1 cellular context compared by ENCODE assay signal in the genomic region with DNA sequence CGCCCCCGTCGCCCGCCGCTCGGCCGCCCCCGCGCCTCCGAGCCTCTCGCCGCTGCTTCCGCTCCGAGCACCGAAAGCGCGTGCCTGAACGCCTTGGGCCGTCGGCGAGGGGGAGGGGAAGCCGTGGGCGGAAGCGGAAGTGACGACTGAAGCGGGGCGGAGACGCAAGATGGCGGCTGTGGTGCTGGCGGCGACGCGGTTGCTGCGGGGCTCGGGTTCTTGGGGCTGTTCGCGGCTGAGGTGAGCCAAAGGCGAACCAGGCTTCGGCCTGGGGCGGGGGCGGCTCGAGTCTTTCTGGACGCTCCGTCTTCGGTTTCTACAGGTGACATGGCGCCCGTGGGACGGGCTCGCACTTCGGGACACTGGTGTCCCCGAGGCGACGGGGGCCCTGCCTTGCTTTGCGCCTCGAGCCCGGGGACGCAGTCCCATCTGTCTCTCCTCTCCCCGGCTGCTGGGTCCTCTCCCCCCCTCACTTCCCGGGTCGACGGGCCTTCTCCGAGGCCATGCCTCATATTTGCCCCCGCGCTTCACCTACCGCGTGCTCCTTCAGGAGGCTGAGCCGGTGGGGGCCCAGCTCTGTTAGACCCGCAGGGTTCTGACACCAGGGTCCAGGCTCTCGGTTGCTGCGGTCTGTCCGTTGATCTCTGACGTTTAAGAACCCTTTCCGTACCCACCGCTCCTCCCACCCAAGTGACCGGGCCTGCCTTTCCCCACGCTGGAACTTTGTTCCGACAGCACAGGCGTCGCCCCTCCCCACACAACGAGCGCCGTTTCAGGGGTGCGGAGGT.
TF ChIP-seq lines count a peak whose summit lies in the region.

ENTR1 (minus strand) TSS at position 115 of the 788 bp plus-strand sequence. CDS start 217 bp downstream, outside the sequence.
A gene with protein sequence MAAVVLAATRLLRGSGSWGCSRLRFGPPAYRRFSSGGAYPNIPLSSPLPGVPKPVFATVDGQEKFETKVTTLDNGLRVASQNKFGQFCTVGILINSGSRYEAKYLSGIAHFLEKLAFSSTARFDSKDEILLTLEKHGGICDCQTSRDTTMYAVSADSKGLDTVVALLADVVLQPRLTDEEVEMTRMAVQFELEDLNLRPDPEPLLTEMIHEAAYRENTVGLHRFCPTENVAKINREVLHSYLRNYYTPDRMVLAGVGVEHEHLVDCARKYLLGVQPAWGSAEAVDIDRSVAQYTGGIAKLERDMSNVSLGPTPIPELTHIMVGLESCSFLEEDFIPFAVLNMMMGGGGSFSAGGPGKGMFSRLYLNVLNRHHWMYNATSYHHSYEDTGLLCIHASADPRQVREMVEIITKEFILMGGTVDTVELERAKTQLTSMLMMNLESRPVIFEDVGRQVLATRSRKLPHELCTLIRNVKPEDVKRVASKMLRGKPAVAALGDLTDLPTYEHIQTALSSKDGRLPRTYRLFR (plus strand): TSS at position 159 of the 788 bp plus-strand sequence. CDS start 11 bp downstream, at position 170.

TF ChIP-seq in GM12878, 131 proteins besides CTCF, POLR2A, EP300 and RAD21 (continues in another document):
- TF ChIP-seq RELB (IDR thresholded peaks at IDR 0.05; ENCODE audit: low read depth) (peak; percentile 97), HCFC1 (IDR thresholded peaks at IDR 0.05; ENCODE audit: low read length) (peak; percentile 76), PML (IDR thresholded peaks at IDR 0.05; ENCODE audit: low read length) (peak; percentile 67; the same call in 1 of the 2 replicates), ATF2 (IDR thresholded peaks at IDR 0.05; ENCODE audit: low read length) (no peak), REST (IDR thresholded peaks at IDR 0.05; ENCODE audit: low read depth, low read length) (0 out of 2 replicates have a peak, but pooled peaks have one; percentile 15), SIN3A (IDR thresholded peaks at IDR 0.05; ENCODE audit: low read depth, low read length) (peak; percentile 55; the same call in 1 of the 2 replicates), POLR2AphosphoS2 (IDR thresholded peaks at IDR 0.05; ENCODE audit: low read depth, low read length) (peak; percentile 91), ZSCAN29 (IDR thresholded peaks at IDR 0.05) (no peak), POLR2AphosphoS5 (IDR thresholded peaks at IDR 0.05; ENCODE audit: low read length) (peak; percentile 94), RUNX3 (IDR thresholded peaks at IDR 0.05; ENCODE audit: low read length) (peak; percentile 44; the same call in 1 of the 2 replicates), CBFB (IDR thresholded peaks at IDR 0.05; ENCODE audit: low read depth) (0 out of 2 replicates have a peak, but pooled peaks have one; percentile 19), SMAD5 (IDR thresholded peaks at IDR 0.05; ENCODE audit: low read depth) (peak; percentile 79; the same call in 1 of the 2 replicates), BCL11A (IDR thresholded peaks at IDR 0.05; ENCODE audit: low read depth, low read length) (0 out of 2 replicates have a peak, but pooled peaks have one; percentile 9), CREB1 (IDR thresholded peaks at IDR 0.05; ENCODE audit: low read depth) (peak; percentile 95), POU2F2 (IDR thresholded peaks at IDR 0.05; ENCODE audit: borderline replicate concordance, low read depth, low read length) (peak; percentile 67; the same call in 2 of the 3 replicates), SPI1 (IDR thresholded peaks at IDR 0.05; ENCODE audit: borderline replicate concordance, insufficient read depth, low read depth, low read length) (peak; percentile 66), RFX5 (IDR thresholded peaks at IDR 0.05; ENCODE audit: low read depth, low read length) (0 out of 2 replicates have a peak, but pooled peaks have one; percentile 19), ZNF622 (IDR thresholded peaks at IDR 0.05) (no peak), TARDBP (IDR thresholded peaks at IDR 0.05; ENCODE audit: borderline replicate concordance) (0 out of 2 replicates have a peak, but pooled peaks have one; percentile 40), RELA (IDR thresholded peaks at IDR 0.05; ENCODE audit: borderline replicate concordance, partially characterized antibody) (peak; percentile 64), HDGF (IDR thresholded peaks at IDR 0.05) (0 out of 2 replicates have a peak, but pooled peaks have one; percentile 50), ETV6 (conservative IDR thresholded peaks at IDR 0.05 in 1 of 2, IDR thresholded peaks at IDR 0.05 in 1 of 2; ENCODE audit: borderline replicate concordance in 1 of 2, low read depth in 1 of 2) (no peak), HDAC2 (IDR thresholded peaks at IDR 0.05) (0 out of 2 replicates have a peak, but pooled peaks have one; percentile 73), SP1 (IDR thresholded peaks at IDR 0.05; ENCODE audit: low read depth, low read length) (peak; percentile 80), GABPA (IDR thresholded peaks at IDR 0.05; ENCODE audit: low read depth) (peak; percentile 90), TCF3 (IDR thresholded peaks at IDR 0.05; ENCODE audit: borderline replicate concordance, insufficient read depth, low read depth, low read length) (peak; percentile 44; the same call in 1 of the 2 replicates), TBL1XR1 (IDR thresholded peaks at IDR 0.05; ENCODE audit: low read depth, low read length) (peak; percentile 57; the same call in 1 of the 2 replicates), CREM (IDR thresholded peaks at IDR 0.05; ENCODE audit: low read depth) (peak; percentile 95), PKNOX1 (IDR thresholded peaks at IDR 0.05) (no peak), TCF12 (IDR thresholded peaks at IDR 0.05; ENCODE audit: low read depth, low read length) (peak; percentile 76; the same call in 1 of the 2 replicates), CEBPB (IDR thresholded peaks at IDR 0.05; ENCODE audit: borderline replicate concordance in 1 of 2, low read depth in 2 of 2, low read length in 2 of 2) (no peak), LARP7 (IDR thresholded peaks at IDR 0.05) (peak; percentile 49), EGR1 (IDR thresholded peaks at IDR 0.05; ENCODE audit: borderline replicate concordance in 1 of 2, low read depth in 2 of 2, low read length in 2 of 2) (peak; percentile 83 to 98), TAF1 (IDR thresholded peaks at IDR 0.05; ENCODE audit: borderline replicate concordance, low read depth, low read length) (peak; percentile 99), NBN (IDR thresholded peaks at IDR 0.05) (peak; percentile 71)
- TF ChIP-seq, protein P1, sequence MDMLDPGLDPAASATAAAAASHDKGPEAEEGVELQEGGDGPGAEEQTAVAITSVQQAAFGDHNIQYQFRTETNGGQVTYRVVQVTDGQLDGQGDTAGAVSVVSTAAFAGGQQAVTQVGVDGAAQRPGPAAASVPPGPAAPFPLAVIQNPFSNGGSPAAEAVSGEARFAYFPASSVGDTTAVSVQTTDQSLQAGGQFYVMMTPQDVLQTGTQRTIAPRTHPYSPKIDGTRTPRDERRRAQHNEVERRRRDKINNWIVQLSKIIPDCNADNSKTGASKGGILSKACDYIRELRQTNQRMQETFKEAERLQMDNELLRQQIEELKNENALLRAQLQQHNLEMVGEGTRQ (IDR thresholded peaks at IDR 0.05; ENCODE audit: borderline replicate concordance, low read depth, low read length) = no peak
- TF ChIP-seq, protein P2, sequence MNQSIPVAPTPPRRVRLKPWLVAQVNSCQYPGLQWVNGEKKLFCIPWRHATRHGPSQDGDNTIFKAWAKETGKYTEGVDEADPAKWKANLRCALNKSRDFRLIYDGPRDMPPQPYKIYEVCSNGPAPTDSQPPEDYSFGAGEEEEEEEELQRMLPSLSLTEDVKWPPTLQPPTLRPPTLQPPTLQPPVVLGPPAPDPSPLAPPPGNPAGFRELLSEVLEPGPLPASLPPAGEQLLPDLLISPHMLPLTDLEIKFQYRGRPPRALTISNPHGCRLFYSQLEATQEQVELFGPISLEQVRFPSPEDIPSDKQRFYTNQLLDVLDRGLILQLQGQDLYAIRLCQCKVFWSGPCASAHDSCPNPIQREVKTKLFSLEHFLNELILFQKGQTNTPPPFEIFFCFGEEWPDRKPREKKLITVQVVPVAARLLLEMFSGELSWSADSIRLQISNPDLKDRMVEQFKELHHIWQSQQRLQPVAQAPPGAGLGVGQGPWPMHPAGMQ (IDR thresholded peaks at IDR 0.05; ENCODE audit: borderline replicate concordance) = no peak
- TF ChIP-seq, protein P3, sequence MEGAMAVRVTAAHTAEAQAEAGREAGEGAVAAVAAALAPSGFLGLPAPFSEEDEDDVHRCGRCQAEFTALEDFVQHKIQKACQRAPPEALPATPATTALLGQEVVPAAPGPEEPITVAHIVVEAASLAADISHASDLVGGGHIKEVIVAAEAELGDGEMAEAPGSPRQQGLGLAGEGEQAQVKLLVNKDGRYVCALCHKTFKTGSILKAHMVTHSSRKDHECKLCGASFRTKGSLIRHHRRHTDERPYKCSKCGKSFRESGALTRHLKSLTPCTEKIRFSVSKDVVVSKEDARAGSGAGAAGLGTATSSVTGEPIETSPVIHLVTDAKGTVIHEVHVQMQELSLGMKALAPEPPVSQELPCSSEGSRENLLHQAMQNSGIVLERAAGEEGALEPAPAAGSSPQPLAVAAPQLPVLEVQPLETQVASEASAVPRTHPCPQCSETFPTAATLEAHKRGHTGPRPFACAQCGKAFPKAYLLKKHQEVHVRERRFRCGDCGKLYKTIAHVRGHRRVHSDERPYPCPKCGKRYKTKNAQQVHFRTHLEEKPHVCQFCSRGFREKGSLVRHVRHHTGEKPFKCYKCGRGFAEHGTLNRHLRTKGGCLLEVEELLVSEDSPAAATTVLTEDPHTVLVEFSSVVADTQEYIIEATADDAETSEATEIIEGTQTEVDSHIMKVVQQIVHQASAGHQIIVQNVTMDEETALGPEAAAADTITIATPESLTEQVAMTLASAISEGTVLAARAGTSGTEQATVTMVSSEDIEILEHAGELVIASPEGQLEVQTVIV (IDR thresholded peaks at IDR 0.05; ENCODE audit: borderline replicate concordance, partially characterized antibody) = peak; percentile 23
- TF ChIP-seq, protein P4, sequence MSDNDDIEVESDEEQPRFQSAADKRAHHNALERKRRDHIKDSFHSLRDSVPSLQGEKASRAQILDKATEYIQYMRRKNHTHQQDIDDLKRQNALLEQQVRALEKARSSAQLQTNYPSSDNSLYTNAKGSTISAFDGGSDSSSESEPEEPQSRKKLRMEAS (IDR thresholded peaks at IDR 0.05; ENCODE audit: low read depth, low read length) = peak; percentile 73
